Comparison of ENCODE assay signal across 8 cellular contexts in genomic region chr1:148333875-148334338, GRCh38.
A peak's percentile ranks its signal among the peaks of the same experiment; 100 is the strongest.
DNase-seq lines count a peak whose midpoint lies in the region; ATAC-seq and TF ChIP-seq lines count a peak whose summit lies in the region.

No MANE protein-coding gene starts in this region.

- ATAC-seq in left lung (peak; percentile 4), GM19452 (IDR thresholded peaks at IDR 0.05; ENCODE audit: unreplicated experiment) (no peak)

- peak overlapping the region; percentile 100 for H3K27ac Mint-ChIP-seq in activated naive CD4-positive, alpha-beta T cell treated with anti-CD3 and anti-CD28 coated beads for 36 hours
- H3K27ac Mint-ChIP-seq in activated naive CD8-positive, alpha-beta T cell, result peak overlapping the region; percentile 100

- peak; percentile 20 for DNase-seq in activated naive CD4-positive, alpha-beta T cell treated with anti-CD3 and anti-CD28 coated beads for 36 hours
- DNase-seq in activated naive CD4-positive, alpha-beta T cell treated with anti-CD3 and anti-CD28 coated beads, Interleukin-2, amount 50 U/mL, for 16 hours, result no peak
- DNase-seq in left lung (no peak), transverse colon (no peak), ureter (ENCODE audit: low spot score) (no peak), RKO (ENCODE audit: low spot score) (no peak)

- H3K4me1 ChIP-seq in left lung (peaks cover 4 to 21% of the 10 kb centered on the region in 2 donors), transverse colon (peaks cover 4 to 35% (median 17%) of the 10 kb centered on the region in 4 donors)

- TF ChIP-seq POLR2A in transverse colon (IDR thresholded peaks at IDR 0.05), result no peak

- intact Hi-C loops in activated naive CD4-positive, alpha-beta T cell treated with anti-CD3 and anti-CD28 coated beads for 36 hours (cut with micrococcal nuclease), result loop anchor here (1.0 to 10.0 kb wide), 10 partner anchors 9 to 299 kb away; no protein-coding TSS in a partner anchor
- intact Hi-C loops in left lung (cut with DNase I) (no loop called here), transverse colon (cut with DNase I; ENCODE audit: low total_unique reads) (no loop called here)

- no peak for TF ChIP-seq EP300 in transverse colon (IDR thresholded peaks at IDR 0.05; ENCODE audit: low read depth)

- CTCF ChIA-PET in activated naive CD4-positive, alpha-beta T cell treated with anti-CD3 and anti-CD28 coated beads for 36 hours (lab: Charles Lee), result interaction anchor here (1.0 to 2.0 kb wide), 3 partner anchors 12 to 71 kb away, joined by 4 to 6 read pairs (median 4); no protein-coding TSS in a partner anchor

- H3K27me3 Mint-ChIP-seq in activated naive CD4-positive, alpha-beta T cell treated with anti-CD3 and anti-CD28 coated beads for 36 hours (ENCODE audit: low read depth), result peaks cover 16% of the 10 kb centered on the region
- peaks cover 3% of the 10 kb centered on the region for H3K27me3 Mint-ChIP-seq in activated naive CD8-positive, alpha-beta T cell

- 4 to 56% methylated on average over 2 to 18 of the region's 18 CpGs for WGBS in transverse colon (ENCODE audit: low coverage in 1 of 2), 2 donors

- H3K4me3 ChIP-seq in left lung (peak overlapping the region; percentile 37 to 46), transverse colon (peak overlapping the region; percentile 0 to 49 (median 32))

- TF ChIP-seq CTCF in left lung (IDR thresholded peaks at IDR 0.05) (no peak), transverse colon (IDR thresholded peaks at IDR 0.05) (peak in 1 of 5 experiments; percentile 5)

- peaks cover 31% of the 10 kb centered on the region for H3K4me1 Mint-ChIP-seq in activated naive CD4-positive, alpha-beta T cell treated with anti-CD3 and anti-CD28 coated beads for 36 hours (ENCODE audit: low read depth)
- H3K4me1 Mint-ChIP-seq in activated naive CD8-positive, alpha-beta T cell (ENCODE audit: low read depth), result peaks cover 31% of the 10 kb centered on the region

- in situ Hi-C loops in transverse colon (cut with MboI; ENCODE audit: low pct_ligation_motif_present in 1 of 4, low pct_unique_long_range_greater_than_20kb in 1 of 4, low sequenced_read_pairs in 3 of 4), result no loop called here

- H3K27me3 ChIP-seq in left lung (peaks cover 11 to 42% of the 10 kb centered on the region in 2 donors), transverse colon (peaks cover 26% of the 10 kb centered on the region)

- peaks cover 3% of the 10 kb centered on the region for H3K36me3 Mint-ChIP-seq in activated naive CD4-positive, alpha-beta T cell treated with anti-CD3 and anti-CD28 coated beads for 36 hours (ENCODE audit: low read depth)
- peaks cover 3% of the 10 kb centered on the region for H3K36me3 Mint-ChIP-seq in activated naive CD8-positive, alpha-beta T cell

- peak overlapping the region; percentile 94 for H3K4me3 Mint-ChIP-seq in activated naive CD4-positive, alpha-beta T cell treated with anti-CD3 and anti-CD28 coated beads for 36 hours
- H3K4me3 Mint-ChIP-seq in activated naive CD8-positive, alpha-beta T cell, result peak overlapping the region; percentile 95

- H3K9me3 ChIP-seq in left lung, result no peaks in the 10 kb centered on the region
- H3K9me3 ChIP-seq in transverse colon, result no peaks in the 10 kb centered on the region

- H3K27ac ChIP-seq in left lung (peak overlapping the region; percentile 61 to 77), transverse colon (peak overlapping the region; percentile 81 to 86 (median 82))

- H3K36me3 ChIP-seq in left lung (no peaks in the 10 kb centered on the region), transverse colon (no peaks in the 10 kb centered on the region)

- H3K9me3 Mint-ChIP-seq in activated naive CD4-positive, alpha-beta T cell treated with anti-CD3 and anti-CD28 coated beads for 36 hours, result no peaks in the 10 kb centered on the region
- H3K9me3 Mint-ChIP-seq in activated naive CD8-positive, alpha-beta T cell (ENCODE audit: low read depth), result no peaks in the 10 kb centered on the region
